Comparison of ENCODE assay signal across 16 cellular contexts in the genomic region with DNA sequence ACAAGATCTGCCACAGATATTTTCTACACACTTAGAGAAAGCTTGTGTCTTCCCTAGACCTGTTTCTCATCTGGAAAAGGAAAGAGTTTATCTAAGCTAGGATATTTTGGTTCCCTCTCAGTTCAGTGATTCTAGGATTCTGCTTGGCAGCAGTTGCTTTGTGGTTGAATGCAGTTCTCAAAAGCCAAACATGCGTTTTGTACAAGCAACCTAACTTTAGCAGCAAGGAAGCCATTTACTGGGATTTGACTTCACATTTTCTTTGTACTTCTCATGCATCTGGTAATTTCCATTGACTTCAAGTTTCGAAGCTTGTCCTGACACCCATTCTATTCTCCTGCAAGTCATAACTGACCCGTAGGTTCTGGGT. TPM values are rescaled to one million over a fixed set of nuclear protein-coding genes. Genes with fewer than 3 reads are reported as not detected.
DNase-seq lines count a peak whose midpoint lies in the region; ATAC-seq, FAIRE-seq and TF ChIP-seq lines count a peak whose summit lies in the region.
"Had no signal": no experiment of that assay in that cellular context is flagged by ENCODE, and none has a peak within 500 bp of the region (broad histone marks: within the 10 kb centered on the region; RNA-seq: fewer than 3 reads in every experiment).

No MANE protein-coding gene starts in this region.

- H3K36me3 Mint-ChIP-seq in GM23338 (ENCODE audit: low read depth) (peaks cover 15% of the 10 kb centered on the region), astrocyte (ENCODE audit: low read depth, unreplicated experiment) (no peaks in the 10 kb centered on the region)
- H3K36me3 Mint-ChIP-seq: CD4-positive, CD25-positive, alpha-beta regulatory T cell had no signal

- peaks cover 32% of the 10 kb centered on the region for H4K20me1 ChIP-seq in GM23338 (replicated peaks; ENCODE audit: insufficient read depth)
- H4K20me1 ChIP-seq in astrocyte (ENCODE audit: insufficient read depth, low read length): no peaks in the 10 kb centered on the region
- no peaks in the 10 kb centered on the region for H4K20me1 ChIP-seq in fibroblast of lung (ENCODE audit: control insufficient read depth, extremely low read depth, insufficient read depth, low read length)
- no peaks in the 10 kb centered on the region for H4K20me1 ChIP-seq in smooth muscle cell (ENCODE audit: low read depth)
- H4K20me1 ChIP-seq: BLaER1 treated with 17β-estradiol and CSF1 and Interleukin-3, amounts not matched to agents 10 nM and 100 nM had no signal

- no peak for ATAC-seq in GM23338

- H3K9me3 Mint-ChIP-seq in GM23338 (no peaks in the 10 kb centered on the region), astrocyte (ENCODE audit: unreplicated experiment) (no peaks in the 10 kb centered on the region)

- H3K9me3 ChIP-seq in astrocyte (ENCODE audit: insufficient read depth, low read depth, low read length) (no peaks in the 10 kb centered on the region), fibroblast of lung (ENCODE audit: control insufficient read depth, insufficient read depth, low read depth, low read length) (no peaks in the 10 kb centered on the region), smooth muscle cell (replicated peaks; ENCODE audit: low read depth) (no peaks in the 10 kb centered on the region), prostate gland (no peaks in the 10 kb centered on the region)
- H3K9me3 ChIP-seq in effector memory CD4-positive, alpha-beta T cell (ENCODE audit: control insufficient read depth, low read length): no peaks in the 10 kb centered on the region
- H3K9me3 ChIP-seq: BLaER1 treated with 17β-estradiol and CSF1 and Interleukin-3, amounts not matched to agents 10 nM and 100 nM had no signal

- H3K36me3 ChIP-seq in GM23338 (ENCODE audit: insufficient read depth) (no peaks in the 10 kb centered on the region), astrocyte (ENCODE audit: insufficient read depth, low read length) (no peaks in the 10 kb centered on the region), fibroblast of lung (ENCODE audit: control insufficient read depth, insufficient read depth, low read length) (no peaks in the 10 kb centered on the region), smooth muscle cell (ENCODE audit: low read depth) (no peaks in the 10 kb centered on the region), prostate gland (no peaks in the 10 kb centered on the region)
- no peaks in the 10 kb centered on the region for H3K36me3 ChIP-seq in effector memory CD4-positive, alpha-beta T cell (ENCODE audit: control insufficient read depth, insufficient read depth, low read length)
- H3K36me3 ChIP-seq: BLaER1 treated with 17β-estradiol and CSF1 and Interleukin-3, amounts not matched to agents 10 nM and 100 nM had no signal

- H3K79me2 ChIP-seq in GM23338 (replicated peaks; ENCODE audit: insufficient read depth) (peaks cover 98% of the 10 kb centered on the region), astrocyte (ENCODE audit: insufficient read depth, low read length) (no peaks in the 10 kb centered on the region), fibroblast of lung (ENCODE audit: control insufficient read depth, insufficient read depth, low read length) (no peaks in the 10 kb centered on the region), smooth muscle cell (ENCODE audit: low read depth) (no peaks in the 10 kb centered on the region)

- H3K4me1 ChIP-seq in GM23338 (ENCODE audit: insufficient read depth) (peaks cover 42% of the 10 kb centered on the region), astrocyte (ENCODE audit: insufficient read depth, low read length) (peaks cover 2% of the 10 kb centered on the region), fibroblast of lung (ENCODE audit: control insufficient read depth, extremely low read depth, insufficient read depth, low read length) (no peaks in the 10 kb centered on the region), smooth muscle cell (ENCODE audit: low read depth) (peaks cover 4% of the 10 kb centered on the region), prostate gland (replicated peaks) (no peaks in the 10 kb centered on the region)
- H3K4me1 ChIP-seq in effector memory CD4-positive, alpha-beta T cell (ENCODE audit: control insufficient read depth, insufficient read depth, low read length, poor library complexity, severe bottlenecking): no peaks in the 10 kb centered on the region
- H3K4me1 ChIP-seq: BLaER1 treated with 17β-estradiol and CSF1 and Interleukin-3, amounts not matched to agents 10 nM and 100 nM had no signal

- intact Hi-C loops in prostate gland (cut with DNase I): no loop called here

- H3K27ac Mint-ChIP-seq in GM23338 (peak overlapping the region; percentile 83), astrocyte (ENCODE audit: unreplicated experiment) (no peak overlapping the region)
- H3K27ac Mint-ChIP-seq: CD4-positive, CD25-positive, alpha-beta regulatory T cell had no signal

- DNase-seq in GM23338 (ENCODE audit: low spot score) (no peak), astrocyte (ENCODE audit: low read depth) (peak; percentile 59), fibroblast of lung (ENCODE audit: low read depth in 2 of 2) (peak; percentile 9 to 67), smooth muscle cell (lab: John Stamatoyannopoulos, UW; ENCODE audit: unreplicated experiment) (no peak), prostate gland (ENCODE audit: low spot score) (no peak), SKM-1 treated with dmso at 0.1 percent for 144 hours (lab: John Stamatoyannopoulos, UW; ENCODE audit: unreplicated experiment) (no peak)
- DNase-seq in effector memory CD4-positive, alpha-beta T cell: no peak
- DNase-seq: ACHN; CD4-positive, CD25-positive, alpha-beta regulatory T cell; GF-D8 had no signal

- TF ChIP-seq CTCF in GM23338 (conservative IDR thresholded peaks at IDR 0.05; ENCODE audit: low read depth in 2 of 2) (no peak), astrocyte (IDR thresholded peaks at IDR 0.05; ENCODE audit: insufficient read depth, low read depth, low read length) (no peak), fibroblast of lung (conservative IDR thresholded peaks at IDR 0.05 in 1 of 2, IDR thresholded peaks at IDR 0.05 in 1 of 2; ENCODE audit: low read depth in 1 of 2, low read length in 2 of 2) (no peak), smooth muscle cell (IDR thresholded peaks at IDR 0.05; ENCODE audit: borderline replicate concordance, insufficient read depth, poor library complexity, severe bottlenecking) (no peak), prostate gland (IDR thresholded peaks at IDR 0.05) (no peak)

- H3K4me1 Mint-ChIP-seq in GM23338 (peaks cover 38% of the 10 kb centered on the region), astrocyte (ENCODE audit: low read depth, unreplicated experiment) (peaks cover 13% of the 10 kb centered on the region)
- H3K4me1 Mint-ChIP-seq: CD4-positive, CD25-positive, alpha-beta regulatory T cell had no signal

- FAIRE-seq in astrocyte (lab: Jason Lieb, UNC): no peak
- FAIRE-seq: GM19239, H54, HepG2, HTR-8/SVneo had no signal

- H3K9me2 ChIP-seq in GM23338 (ENCODE audit: insufficient read depth): 0 out of 2 replicates have a peak, but pooled peaks cover 3% of the 10 kb centered on the region

- H3F3A ChIP-seq in GM23338 (replicated peaks; ENCODE audit: low read depth): no peaks in the 10 kb centered on the region
- H3F3A ChIP-seq in smooth muscle cell (ENCODE audit: low read depth): no peaks in the 10 kb centered on the region

- H3K27me3 Mint-ChIP-seq in GM23338 (ENCODE audit: insufficient read depth, low read depth, poor library complexity) (peaks cover 2% of the 10 kb centered on the region), astrocyte (ENCODE audit: low read depth, unreplicated experiment) (peaks cover 3% of the 10 kb centered on the region)
- H3K27me3 Mint-ChIP-seq: CD4-positive, CD25-positive, alpha-beta regulatory T cell had no signal

- H3K27ac ChIP-seq in GM23338 (ENCODE audit: low read depth) (no peak overlapping the region), astrocyte (ENCODE audit: low read depth, low read length) (no peak overlapping the region), fibroblast of lung (ENCODE audit: insufficient read depth, low read length) (no peak overlapping the region), smooth muscle cell (ENCODE audit: low read depth) (peak overlapping the region; percentile 28), prostate gland (no peak overlapping the region)
- H3K27ac ChIP-seq in effector memory CD4-positive, alpha-beta T cell (ENCODE audit: insufficient read depth, low read length, poor library complexity, severe bottlenecking): no peak overlapping the region
- H3K27ac ChIP-seq: BLaER1 treated with 17β-estradiol and CSF1 and Interleukin-3, amounts not matched to agents 10 nM and 100 nM had no signal

- WGBS in smooth muscle cell (ENCODE audit: low lambda C conversion rate): 82% methylated on average over 3 of the region's 3 CpGs
- WGBS in prostate gland: 73% methylated on average over 3 of the region's 3 CpGs

- H2AFZ ChIP-seq in GM23338 (no peak overlapping the region), astrocyte (ENCODE audit: low read depth, low read length) (no peak overlapping the region), fibroblast of lung (ENCODE audit: low read length) (no peak overlapping the region), smooth muscle cell (ENCODE audit: low read depth) (peak overlapping the region; percentile 28)

- H3K4me3 Mint-ChIP-seq in GM23338: no peak overlapping the region
- H3K4me3 Mint-ChIP-seq in astrocyte (ENCODE audit: unreplicated experiment): no peak overlapping the region
- H3K4me3 Mint-ChIP-seq: CD4-positive, CD25-positive, alpha-beta regulatory T cell had no signal

- H3K4me2 ChIP-seq in GM23338 (no peak overlapping the region), astrocyte (ENCODE audit: low read length) (no peak overlapping the region), fibroblast of lung (ENCODE audit: extremely low read depth, insufficient read depth, low read length) (no peak overlapping the region), smooth muscle cell (no peak overlapping the region)
- H3K4me2 ChIP-seq: BLaER1 treated with 17β-estradiol and CSF1 and Interleukin-3, amounts not matched to agents 10 nM and 100 nM had no signal

- no peak overlapping the region for H3K4me3 ChIP-seq in GM23338
- H3K4me3 ChIP-seq in astrocyte (ENCODE audit: insufficient read depth, low read depth, low read length): no peak overlapping the region
- H3K4me3 ChIP-seq in fibroblast of lung (replicated peaks in 1 of 4; ENCODE audit: control extremely low read depth in 1 of 4, insufficient read depth in 1 of 4, low read depth in 3 of 4, low read length in 4 of 4): no peak overlapping the region
- no peak overlapping the region for H3K4me3 ChIP-seq in smooth muscle cell
- H3K4me3 ChIP-seq in effector memory CD4-positive, alpha-beta T cell (ENCODE audit: insufficient read depth, low read depth, low read length, poor library complexity, severe bottlenecking): no peak overlapping the region
- H3K4me3 ChIP-seq in prostate gland: no peak overlapping the region
- H3K4me3 ChIP-seq: BLaER1 treated with 17β-estradiol and CSF1 and Interleukin-3, amounts not matched to agents 10 nM and 100 nM had no signal

- H3K27me3 ChIP-seq in GM23338 (ENCODE audit: insufficient read depth) (no peaks in the 10 kb centered on the region), astrocyte (ENCODE audit: insufficient read depth, low read length) (no peaks in the 10 kb centered on the region), fibroblast of lung (ENCODE audit: control insufficient read depth, insufficient read depth, low read length) (no peaks in the 10 kb centered on the region), smooth muscle cell (ENCODE audit: low read depth) (no peaks in the 10 kb centered on the region), prostate gland (replicated peaks; ENCODE audit: insufficient read depth) (no peaks in the 10 kb centered on the region)
- no peaks in the 10 kb centered on the region for H3K27me3 ChIP-seq in effector memory CD4-positive, alpha-beta T cell (replicated peaks; ENCODE audit: control insufficient read depth, insufficient read depth, low read length, poor library complexity, severe bottlenecking)
- H3K27me3 ChIP-seq: BLaER1 treated with 17β-estradiol and CSF1 and Interleukin-3, amounts not matched to agents 10 nM and 100 nM had no signal

- H3K9ac ChIP-seq in astrocyte (ENCODE audit: low read length) (no peak overlapping the region), fibroblast of lung (ENCODE audit: insufficient read depth, low read length) (no peak overlapping the region), smooth muscle cell (ENCODE audit: low read depth) (no peak overlapping the region)
- H3K9ac ChIP-seq: BLaER1 treated with 17β-estradiol and CSF1 and Interleukin-3, amounts not matched to agents 10 nM and 100 nM had no signal

- no peak for TF ChIP-seq POLR2A in prostate gland (IDR thresholded peaks at IDR 0.05)

RNA-seq across cellular contexts. Expression of a gene that starts 33.3 kb away (rescaled TPM):
- total RNA-seq in GM23338 (2014; rRNA removed; shearing (Covaris generic)): 95.6 and 102 TPM in 2 replicates
- 87.4 and 112 TPM in 2 replicates for polyA plus RNA-seq in GM23338 (2016; fragmentation: Nextera tagmentation; extraction: Ambion mirVana)
- 0.61 and 2.4 TPM in 2 replicates for total RNA-seq in astrocyte
- 1.2 and 1.3 TPM in 2 replicates for total RNA-seq in fibroblast of lung
- 2.9 and 3.9 TPM in 2 replicates for polyA plus RNA-seq in fibroblast of lung
- polyA plus RNA-seq in fibroblast of lung (2012): 2.0 TPM in 2 replicates
- polyA minus RNA-seq in fibroblast of lung (ENCODE audit: low replicate concordance): 3.8 and 4.3 TPM in 2 replicates
- 0.99 and 2.8 TPM in 2 replicates for total RNA-seq in smooth muscle cell
- 4.5 and 5.2 TPM in 2 replicates for polyA plus RNA-seq in smooth muscle cell
- 10 to 100 TPM in 1 of 2 donors, 1 to 10 TPM in 1; 4.4 to 11.7 TPM for total RNA-seq in prostate gland
- total RNA-seq: A172; CD4-positive, CD25-positive, alpha-beta regulatory T cell had no signal
- polyA plus RNA-seq: CD4-positive, CD25-positive, alpha-beta regulatory T cell had no signal

RNA-seq across cellular contexts. Expression of a gene that starts 55.6 kb away (rescaled TPM):
- 0.38 TPM in 1 of 2 replicates, not detected in the other for total RNA-seq in GM23338 (2014; rRNA removed; shearing (Covaris generic))
- polyA plus RNA-seq in GM23338 (2016; fragmentation: Nextera tagmentation; extraction: Ambion mirVana): 0.16 and 0.23 TPM in 2 replicates
- total RNA-seq in astrocyte: 0.10 TPM in 1 of 2 replicates, not detected in the other
- under 0.01 and 0.17 TPM in 2 replicates for total RNA-seq in fibroblast of lung
- 0.02 TPM in 1 of 2 replicates, not detected in the other for polyA plus RNA-seq in fibroblast of lung
- polyA plus RNA-seq in fibroblast of lung (2012): 0.03 TPM in 1 of 2 replicates, not detected in the other
- polyA minus RNA-seq in fibroblast of lung (ENCODE audit: low replicate concordance): not detected in 2 replicates
- total RNA-seq in smooth muscle cell: 0.04 and 0.22 TPM in 2 replicates
- polyA plus RNA-seq in smooth muscle cell: 0.06 and 0.12 TPM in 2 replicates
- total RNA-seq in prostate gland: 1 to 10 TPM in 1 of 2 donors, not detected in 1; 4.2 TPM
- total RNA-seq: CD4-positive, CD25-positive, alpha-beta regulatory T cell had no signal
- polyA plus RNA-seq: CD4-positive, CD25-positive, alpha-beta regulatory T cell had no signal

Comparison
In these comparisons a context has a peak if more than half of its experiments do, and no peak if none do; other contexts are left out.
1. DNase-seq: peak in astrocyte (single experiment) and fibroblast of lung (2 of 2); none in GM23338 (single experiment), smooth muscle cell (single experiment), effector memory CD4-positive, alpha-beta T cell (0 of 3), prostate gland (single experiment) and SKM-1 treated with dmso at 0.1 percent for 144 hours (single experiment).